ENCODE assay signal across 8 cellular contexts in genomic region chr14:31024577-31025334, GRCh38. TPM values are rescaled to one million over a fixed set of nuclear protein-coding genes. Genes with fewer than 3 reads are reported as not detected.
DNase-seq lines count a peak whose midpoint lies in the region; ATAC-seq and TF ChIP-seq lines count a peak whose summit lies in the region.

No MANE protein-coding gene starts in this region.

- H3K9ac ChIP-seq in OCI-LY1 (ENCODE audit: low read length) (peak overlapping the region; percentile 98), endodermal cell (ENCODE audit: extremely low read depth, low read length, poor library complexity, severe bottlenecking) (peak overlapping the region; percentile 91), neural cell (ENCODE audit: low read length) (peak overlapping the region; percentile 99)

- H2AFZ ChIP-seq in OCI-LY1 (ENCODE audit: low read length) = no peak overlapping the region
- H2AFZ ChIP-seq in neural cell (ENCODE audit: low read depth, low read length) = no peak overlapping the region

- H3K4me3 ChIP-seq in OCI-LY1 (ENCODE audit: low read depth, low read length, poor library complexity, severe bottlenecking) (peak overlapping the region; percentile 95), endodermal cell (ENCODE audit: low read length) (peak overlapping the region; percentile 94), neural cell (ENCODE audit: low read length) (peak overlapping the region; percentile 91)

- peaks cover 32% of the 10 kb centered on the region for H3K36me3 ChIP-seq in OCI-LY1 (ENCODE audit: insufficient read depth, low read length)
- peaks cover 34% of the 10 kb centered on the region for H3K36me3 ChIP-seq in endodermal cell (ENCODE audit: control insufficient read depth, insufficient read depth, low read length)
- H3K36me3 ChIP-seq in neural cell (ENCODE audit: insufficient read depth, low read length) = no peaks in the 10 kb centered on the region

- peak overlapping the region; percentile 85 for H3K27ac Mint-ChIP-seq in endodermal cell

- peak; percentile 42 for DNase-seq in G401 (ENCODE audit: low spot score)
- DNase-seq in endodermal cell = no peak
- no peak for DNase-seq in pons (ENCODE audit: low spot score)
- no peak for DNase-seq in SK-N-DZ (ENCODE audit: low spot score)
- DNase-seq in stimulated activated CD4-positive, alpha-beta T cell treated with anti-CD3 and anti-CD28 coated beads, Interleukin-4, amount 100 ng/mL, for 24 hours = no peak

- H3K9me2 ChIP-seq in OCI-LY1 (ENCODE audit: low read depth, low read length) (no peaks in the 10 kb centered on the region), neural cell (ENCODE audit: insufficient read depth, low read length) (no peaks in the 10 kb centered on the region)

- in situ Hi-C loops in G401 (cut with HindIII; ENCODE audit: low sequenced_read_pairs) = no loop called here

- peak overlapping the region; percentile 84 for H3K4me3 Mint-ChIP-seq in endodermal cell

- H4K20me1 ChIP-seq in OCI-LY1 (ENCODE audit: insufficient read depth, low read length) (no peaks in the 10 kb centered on the region), neural cell (ENCODE audit: insufficient read depth) (no peaks in the 10 kb centered on the region)

- H3K9me3 Mint-ChIP-seq in endodermal cell = no peaks in the 10 kb centered on the region

- no peak for TF ChIP-seq EP300 in neural cell (conservative IDR thresholded peaks at IDR 0.05; ENCODE audit: poor library complexity, severe bottlenecking)

- H3F3A ChIP-seq in OCI-LY1 (ENCODE audit: insufficient read depth, low read length) (no peaks in the 10 kb centered on the region), neural cell (ENCODE audit: insufficient read depth, low read length, poor library complexity, severe bottlenecking) (no peaks in the 10 kb centered on the region)

- H3K27ac ChIP-seq in OCI-LY1 (ENCODE audit: low read depth, low read length, poor library complexity, severe bottlenecking) (peak overlapping the region; percentile 72), endodermal cell (ENCODE audit: low read depth, low read length) (peak overlapping the region; percentile 94), neural cell (ENCODE audit: low read length) (peak overlapping the region; percentile 94)

- no peaks in the 10 kb centered on the region for H3K9me3 ChIP-seq in OCI-LY1 (ENCODE audit: low read length)
- H3K9me3 ChIP-seq in endodermal cell (ENCODE audit: control insufficient read depth, low read length) = peaks cover 5% of the 10 kb centered on the region
- no peaks in the 10 kb centered on the region for H3K9me3 ChIP-seq in neural cell (ENCODE audit: low read length)

- H3K4me1 Mint-ChIP-seq in endodermal cell = peaks cover 28% of the 10 kb centered on the region

- no peak for TF ChIP-seq CTCF in OCI-LY1 (IDR thresholded peaks at IDR 0.05; ENCODE audit: low read length)
- TF ChIP-seq CTCF in endodermal cell (conservative IDR thresholded peaks at IDR 0.05) = no peak
- TF ChIP-seq CTCF in neural cell (IDR thresholded peaks at IDR 0.05; ENCODE audit: poor library complexity, severe bottlenecking) = no peak

- WGBS in endodermal cell (ENCODE audit: insufficient coverage in 1 of 2, insufficient read length in 1 of 2), 2 experiments = 12 to 21% methylated on average over 5 to 11 of the region's 11 CpGs

- H3K27me3 Mint-ChIP-seq in endodermal cell (ENCODE audit: insufficient read depth) = no peaks in the 10 kb centered on the region

- H3K27me3 ChIP-seq in OCI-LY1 (ENCODE audit: insufficient read depth, low read length) (no peaks in the 10 kb centered on the region), endodermal cell (ENCODE audit: control insufficient read depth, insufficient read depth, low read length, poor library complexity, severe bottlenecking) (no peaks in the 10 kb centered on the region), neural cell (ENCODE audit: insufficient read depth, low read depth, low read length) (no peaks in the 10 kb centered on the region)

- no peak for TF ChIP-seq RAD21 in neural cell (conservative IDR thresholded peaks at IDR 0.05)

- H3K4me1 ChIP-seq in OCI-LY1 (ENCODE audit: insufficient read depth, low read length, severe bottlenecking) (peaks cover 33% of the 10 kb centered on the region), endodermal cell (ENCODE audit: control insufficient read depth, insufficient read depth, low read length) (peaks cover 5% of the 10 kb centered on the region)

- H3K36me3 Mint-ChIP-seq in endodermal cell (ENCODE audit: low read depth) = peaks cover 24% of the 10 kb centered on the region

- H3K79me2 ChIP-seq in OCI-LY1 (ENCODE audit: insufficient read depth, low read length) (peaks cover 60% of the 10 kb centered on the region), neural cell (replicated peaks; ENCODE audit: insufficient read depth, low read length) (peaks cover 66% of the 10 kb centered on the region)

- no peak for ATAC-seq in HG03196 (IDR thresholded peaks at IDR 0.05; ENCODE audit: unreplicated experiment)

- H3K4me2 ChIP-seq in OCI-LY1 (ENCODE audit: low read length) = peak overlapping the region; percentile 97
- peak overlapping the region; percentile 90 for H3K4me2 ChIP-seq in neural cell (ENCODE audit: low read length)

TF ChIP-seq in neural cell, 6 proteins besides CTCF, POLR2A, EP300 and RAD21:
- no peak for TF ChIP-seq SMC3 (conservative IDR thresholded peaks at IDR 0.05; ENCODE audit: poor library complexity)
- no peak for TF ChIP-seq REST (IDR thresholded peaks at IDR 0.05; ENCODE audit: borderline replicate concordance)
- no peak for TF ChIP-seq EZH2 (IDR thresholded peaks at IDR 0.05; ENCODE audit: borderline replicate concordance, insufficient read depth, low read length, poor library complexity, severe bottlenecking)
- TF ChIP-seq POLR2AphosphoS5 (IDR thresholded peaks at IDR 0.05) = no peak
- no peak for TF ChIP-seq MXI1 (conservative IDR thresholded peaks at IDR 0.05; ENCODE audit: poor library complexity, severe bottlenecking)
- TF ChIP-seq TAF1 (IDR thresholded peaks at IDR 0.05; ENCODE audit: low read depth) = no peak

RNA-seq across cellular contexts. Expression of gene AP4S1, which starts 0.7 kb away (rescaled TPM):
- 5.2 and 12.6 TPM in 2 replicates for total RNA-seq in G401 (2014; rRNA removed; shearing (Covaris generic))
- 10 to 100 TPM in 1 of 2 donors, 1 to 10 TPM in 1; 7.6 to 11.1 TPM for total RNA-seq in endodermal cell
- 4.0 TPM for polyA plus RNA-seq in endodermal cell (2013, experiment 1 of 2)
- polyA plus RNA-seq in endodermal cell (2013, experiment 2 of 2) = 5.1 TPM
- polyA plus RNA-seq in neural cell = 20.4 and 20.8 TPM in 2 replicates
- 19.2 and 23.6 TPM in 2 replicates for polyA minus RNA-seq in neural cell
- polyA plus RNA-seq in SK-N-DZ (2014; cell fraction: cytosol; rRNA removed) = 3.7 and 5.5 TPM in 2 replicates
- 4.2 and 4.7 TPM in 2 replicates for polyA plus RNA-seq in SK-N-DZ (2014; cell fraction: nucleus; rRNA removed)

RNA-seq across cellular contexts. Expression of gene STRN3, which starts 1.4 kb away (rescaled TPM):
- total RNA-seq in G401 (2014; rRNA removed; shearing (Covaris generic)) = 53.1 and 70.6 TPM in 2 replicates
- 10 to 100 TPM; 56.5 to 58.9 TPM for total RNA-seq in endodermal cell
- polyA plus RNA-seq in endodermal cell (2013, experiment 1 of 2) = 39.3 TPM
- 36.0 TPM for polyA plus RNA-seq in endodermal cell (2013, experiment 2 of 2)
- polyA plus RNA-seq in neural cell = 56.2 and 60.1 TPM in 2 replicates
- polyA minus RNA-seq in neural cell = 130 and 140 TPM in 2 replicates
- 27.4 and 35.2 TPM in 2 replicates for polyA plus RNA-seq in SK-N-DZ (2014; cell fraction: cytosol; rRNA removed)
- 23.1 and 31.2 TPM in 2 replicates for polyA plus RNA-seq in SK-N-DZ (2014; cell fraction: nucleus; rRNA removed)
